Comparison of ENCODE assay signal across 8 cellular contexts in genomic region chr15:32936283-32936918, GRCh38.
DNase-seq lines count a peak whose midpoint lies in the region; ATAC-seq and TF ChIP-seq lines count a peak whose summit lies in the region.

No MANE protein-coding gene starts in this region.

- H4K20me1 ChIP-seq in DND-41 (ENCODE audit: insufficient read depth, low read length) (no peaks in the 10 kb centered on the region), neural progenitor cell (ENCODE audit: low read depth) (no peaks in the 10 kb centered on the region)

- no peak overlapping the region for H3K27ac Mint-ChIP-seq in neural progenitor cell
- H3K27ac Mint-ChIP-seq in activated CD8-positive, alpha-beta T cell treated with anti-CD3 and anti-CD28 coated beads for 36 hours: no peak overlapping the region

- no peaks in the 10 kb centered on the region for H3K27me3 Mint-ChIP-seq in neural progenitor cell (ENCODE audit: insufficient read depth, low read depth)
- peaks cover 12% of the 10 kb centered on the region for H3K27me3 Mint-ChIP-seq in activated CD8-positive, alpha-beta T cell treated with anti-CD3 and anti-CD28 coated beads for 36 hours

- POLR2A ChIA-PET in activated CD8-positive, alpha-beta T cell treated with anti-CD3 and anti-CD28 coated beads for 36 hours (lab: Charles Lee): no interaction called here

- H2AFZ ChIP-seq in DND-41 (ENCODE audit: low read depth, low read length) (no peak overlapping the region), neural progenitor cell (replicated peaks) (no peak overlapping the region)

- H3K4me3 Mint-ChIP-seq in neural progenitor cell: no peak overlapping the region
- no peak overlapping the region for H3K4me3 Mint-ChIP-seq in activated CD8-positive, alpha-beta T cell treated with anti-CD3 and anti-CD28 coated beads for 36 hours

- DNase-seq in DND-41: no peak
- DNase-seq in dermis blood vessel endothelial cell: peak; percentile 73
- no peak for DNase-seq in neural progenitor cell (ENCODE audit: low spot score)
- DNase-seq in activated CD8-positive, alpha-beta T cell treated with anti-CD3 and anti-CD28 coated beads for 36 hours: no peak
- DNase-seq in NCI-H1930 (lab: John Stamatoyannopoulos, UW): no peak

- H3K79me2 ChIP-seq in DND-41 (ENCODE audit: insufficient read depth, low read length) (no peaks in the 10 kb centered on the region), neural progenitor cell (ENCODE audit: low read depth) (no peaks in the 10 kb centered on the region)

- H3K36me3 ChIP-seq in DND-41 (ENCODE audit: insufficient read depth, low read length): no peaks in the 10 kb centered on the region
- no peaks in the 10 kb centered on the region for H3K36me3 ChIP-seq in neural progenitor cell

- H3K9me3 ChIP-seq in DND-41 (ENCODE audit: insufficient read depth, low read length, severe bottlenecking) (no peaks in the 10 kb centered on the region), neural progenitor cell (ENCODE audit: low read depth) (no peaks in the 10 kb centered on the region)

- H3K4me2 ChIP-seq in DND-41 (ENCODE audit: insufficient read depth, low read length) (no peak overlapping the region), neural progenitor cell (no peak overlapping the region)

- H3K4me1 ChIP-seq in DND-41 (ENCODE audit: insufficient read depth, low read length) (no peaks in the 10 kb centered on the region), neural progenitor cell (no peaks in the 10 kb centered on the region)

- H3K9me3 Mint-ChIP-seq in neural progenitor cell: peaks cover 13% of the 10 kb centered on the region
- H3K9me3 Mint-ChIP-seq in activated CD8-positive, alpha-beta T cell treated with anti-CD3 and anti-CD28 coated beads for 36 hours: peaks cover under 1% of the 10 kb centered on the region

- H3K36me3 Mint-ChIP-seq in neural progenitor cell: peaks cover 2% of the 10 kb centered on the region
- H3K36me3 Mint-ChIP-seq in activated CD8-positive, alpha-beta T cell treated with anti-CD3 and anti-CD28 coated beads for 36 hours (ENCODE audit: low read depth): no peaks in the 10 kb centered on the region

- CTCF ChIA-PET in activated CD8-positive, alpha-beta T cell treated with anti-CD3 and anti-CD28 coated beads for 36 hours (lab: Charles Lee): interaction anchor here (1.2 to 1.7 kb wide), 4 partner anchors 48 to 285 kb away, joined by 3 to 9 read pairs (median 4); no protein-coding TSS in a partner anchor

- intact Hi-C loops in activated CD8-positive, alpha-beta T cell treated with anti-CD3 and anti-CD28 coated beads for 36 hours (cut with micrococcal nuclease): no loop called here

- H3K9ac ChIP-seq in DND-41 (ENCODE audit: low read depth, low read length) (no peak overlapping the region), neural progenitor cell (no peak overlapping the region)

- H3K4me3 ChIP-seq in DND-41 (ENCODE audit: low read depth in 1 of 2, low read length in 2 of 2) (no peak overlapping the region), neural progenitor cell (no peak overlapping the region)

- peaks cover 5% of the 10 kb centered on the region for H3K4me1 Mint-ChIP-seq in neural progenitor cell
- H3K4me1 Mint-ChIP-seq in activated CD8-positive, alpha-beta T cell treated with anti-CD3 and anti-CD28 coated beads for 36 hours (ENCODE audit: low read depth): no peaks in the 10 kb centered on the region

- peak; percentile 36 for TF ChIP-seq CTCF in DND-41 (IDR thresholded peaks at IDR 0.05; ENCODE audit: borderline replicate concordance, extremely low read depth, low read length, poor library complexity, severe bottlenecking)
- peak; percentile 78 for TF ChIP-seq CTCF in LNCAP (IDR thresholded peaks at IDR 0.05)
- peak; percentile 38 for TF ChIP-seq CTCF in neural progenitor cell (IDR thresholded peaks at IDR 0.05)
- TF ChIP-seq CTCF in activated CD8-positive, alpha-beta T cell treated with anti-CD3 and anti-CD28 coated beads for 36 hours (IDR thresholded peaks at IDR 0.05): no peak

- ATAC-seq in DND-41 (ENCODE audit: insufficient read depth, low read depth): no peak
- ATAC-seq in GM18519 (IDR thresholded peaks at IDR 0.05; ENCODE audit: low FRiP score, unreplicated experiment): no peak
- no peak for ATAC-seq in activated CD8-positive, alpha-beta T cell treated with anti-CD3 and anti-CD28 coated beads for 36 hours
- no peak for ATAC-seq in HG02884 (IDR thresholded peaks at IDR 0.05; ENCODE audit: unreplicated experiment)

- H3F3A ChIP-seq in neural progenitor cell (ENCODE audit: low read depth): no peaks in the 10 kb centered on the region

- H3K27ac ChIP-seq in DND-41 (ENCODE audit: low read length) (no peak overlapping the region), neural progenitor cell (no peak overlapping the region)

- H3K27me3 ChIP-seq in DND-41 (ENCODE audit: insufficient read depth, low read length, poor library complexity) (peaks cover 2% of the 10 kb centered on the region), neural progenitor cell (no peaks in the 10 kb centered on the region)
